ENCODE assay signal across 1 cellular context in the genomic region with DNA sequence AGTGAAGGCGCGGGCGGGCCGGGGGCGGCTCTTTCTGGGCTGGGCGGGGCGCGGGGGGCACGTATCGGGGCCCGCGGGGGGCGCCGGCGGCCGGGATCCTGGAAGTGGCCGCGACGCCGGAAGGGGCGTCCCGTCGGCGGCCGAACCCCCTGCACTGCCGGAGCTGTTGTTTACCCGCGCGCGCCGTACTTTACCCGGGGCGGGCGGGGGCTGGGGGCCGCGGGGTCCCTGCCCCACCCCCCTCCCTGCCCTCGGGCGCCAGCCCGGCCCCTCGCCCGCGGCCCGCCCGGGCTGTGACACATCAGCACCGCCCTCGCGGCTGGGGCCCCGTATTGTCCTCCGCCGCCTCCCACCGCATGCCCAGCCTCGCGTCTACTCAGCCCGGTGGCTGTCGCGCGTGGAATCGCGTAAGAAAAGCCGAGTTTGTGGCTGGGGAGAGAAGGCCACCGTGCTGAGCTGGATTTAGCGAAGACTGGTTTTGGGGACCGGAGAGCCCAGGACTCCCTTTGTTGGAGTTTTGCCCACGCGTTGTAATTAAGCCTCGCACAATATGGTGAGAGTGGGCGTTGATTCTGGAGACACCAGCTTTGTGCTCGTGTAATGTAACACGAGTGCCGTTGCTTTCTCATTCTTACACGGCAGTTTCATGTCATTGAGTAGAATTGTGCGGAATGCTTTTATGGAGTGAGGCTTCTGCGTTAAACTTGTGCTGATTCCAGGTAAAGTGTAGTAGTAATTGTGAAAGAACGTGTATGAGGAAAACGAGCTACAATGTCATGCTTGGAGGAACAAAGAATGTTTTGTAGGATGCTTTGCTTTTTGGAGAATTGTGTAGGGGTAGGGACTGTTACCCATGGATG.
A peak's percentile ranks its signal among the peaks of the same experiment; 100 is the strongest.
TF ChIP-seq lines count a peak whose summit lies in the region.

No MANE protein-coding gene starts in this region.

TF ChIP-seq in HepG2, 621 proteins besides CTCF, POLR2A, EP300 and RAD21 (continued from another document and continues in another):
- TF ChIP-seq, protein P1, sequence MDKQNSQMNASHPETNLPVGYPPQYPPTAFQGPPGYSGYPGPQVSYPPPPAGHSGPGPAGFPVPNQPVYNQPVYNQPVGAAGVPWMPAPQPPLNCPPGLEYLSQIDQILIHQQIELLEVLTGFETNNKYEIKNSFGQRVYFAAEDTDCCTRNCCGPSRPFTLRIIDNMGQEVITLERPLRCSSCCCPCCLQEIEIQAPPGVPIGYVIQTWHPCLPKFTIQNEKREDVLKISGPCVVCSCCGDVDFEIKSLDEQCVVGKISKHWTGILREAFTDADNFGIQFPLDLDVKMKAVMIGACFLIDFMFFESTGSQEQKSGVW (CRISPR knock-in tag; IDR thresholded peaks at IDR 0.05; ENCODE audit: borderline replicate concordance), result no peak
- TF ChIP-seq HNRNPLL (IDR thresholded peaks at IDR 0.05; ENCODE audit: low read depth, low read length, poor library complexity, severe bottlenecking), result peak; percentile 7
- no peak for TF ChIP-seq ZNF12 (CRISPR knock-in tag; IDR thresholded peaks at IDR 0.05)
- no peak for TF ChIP-seq KLF15 (CRISPR knock-in tag; IDR thresholded peaks at IDR 0.05; ENCODE audit: borderline replicate concordance)
- no peak for TF ChIP-seq MEIS2 (CRISPR knock-in tag; IDR thresholded peaks at IDR 0.05)
- TF ChIP-seq, protein P2, sequence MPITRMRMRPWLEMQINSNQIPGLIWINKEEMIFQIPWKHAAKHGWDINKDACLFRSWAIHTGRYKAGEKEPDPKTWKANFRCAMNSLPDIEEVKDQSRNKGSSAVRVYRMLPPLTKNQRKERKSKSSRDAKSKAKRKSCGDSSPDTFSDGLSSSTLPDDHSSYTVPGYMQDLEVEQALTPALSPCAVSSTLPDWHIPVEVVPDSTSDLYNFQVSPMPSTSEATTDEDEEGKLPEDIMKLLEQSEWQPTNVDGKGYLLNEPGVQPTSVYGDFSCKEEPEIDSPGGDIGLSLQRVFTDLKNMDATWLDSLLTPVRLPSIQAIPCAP (CRISPR knock-in tag; IDR thresholded peaks at IDR 0.05; ENCODE audit: low read depth), result no peak
- TF ChIP-seq, protein P3, sequence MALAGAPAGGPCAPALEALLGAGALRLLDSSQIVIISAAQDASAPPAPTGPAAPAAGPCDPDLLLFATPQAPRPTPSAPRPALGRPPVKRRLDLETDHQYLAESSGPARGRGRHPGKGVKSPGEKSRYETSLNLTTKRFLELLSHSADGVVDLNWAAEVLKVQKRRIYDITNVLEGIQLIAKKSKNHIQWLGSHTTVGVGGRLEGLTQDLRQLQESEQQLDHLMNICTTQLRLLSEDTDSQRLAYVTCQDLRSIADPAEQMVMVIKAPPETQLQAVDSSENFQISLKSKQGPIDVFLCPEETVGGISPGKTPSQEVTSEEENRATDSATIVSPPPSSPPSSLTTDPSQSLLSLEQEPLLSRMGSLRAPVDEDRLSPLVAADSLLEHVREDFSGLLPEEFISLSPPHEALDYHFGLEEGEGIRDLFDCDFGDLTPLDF (CRISPR knock-in tag; IDR thresholded peaks at IDR 0.05), result no peak
- TF ChIP-seq, protein P4, sequence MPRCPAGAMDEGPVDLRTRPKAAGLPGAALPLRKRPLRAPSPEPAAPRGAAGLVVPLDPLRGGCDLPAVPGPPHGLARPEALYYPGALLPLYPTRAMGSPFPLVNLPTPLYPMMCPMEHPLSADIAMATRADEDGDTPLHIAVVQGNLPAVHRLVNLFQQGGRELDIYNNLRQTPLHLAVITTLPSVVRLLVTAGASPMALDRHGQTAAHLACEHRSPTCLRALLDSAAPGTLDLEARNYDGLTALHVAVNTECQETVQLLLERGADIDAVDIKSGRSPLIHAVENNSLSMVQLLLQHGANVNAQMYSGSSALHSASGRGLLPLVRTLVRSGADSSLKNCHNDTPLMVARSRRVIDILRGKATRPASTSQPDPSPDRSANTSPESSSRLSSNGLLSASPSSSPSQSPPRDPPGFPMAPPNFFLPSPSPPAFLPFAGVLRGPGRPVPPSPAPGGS (CRISPR knock-in tag; IDR thresholded peaks at IDR 0.05), result 0 out of 2 replicates have a peak, but pooled peaks have one; percentile 10
- TF ChIP-seq, protein P5, sequence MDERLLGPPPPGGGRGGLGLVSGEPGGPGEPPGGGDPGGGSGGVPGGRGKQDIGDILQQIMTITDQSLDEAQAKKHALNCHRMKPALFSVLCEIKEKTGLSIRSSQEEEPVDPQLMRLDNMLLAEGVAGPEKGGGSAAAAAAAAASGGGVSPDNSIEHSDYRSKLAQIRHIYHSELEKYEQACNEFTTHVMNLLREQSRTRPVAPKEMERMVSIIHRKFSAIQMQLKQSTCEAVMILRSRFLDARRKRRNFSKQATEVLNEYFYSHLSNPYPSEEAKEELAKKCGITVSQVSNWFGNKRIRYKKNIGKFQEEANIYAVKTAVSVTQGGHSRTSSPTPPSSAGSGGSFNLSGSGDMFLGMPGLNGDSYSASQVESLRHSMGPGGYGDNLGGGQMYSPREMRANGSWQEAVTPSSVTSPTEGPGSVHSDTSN (CRISPR knock-in tag; IDR thresholded peaks at IDR 0.05), result no peak
- TF ChIP-seq, protein P6, sequence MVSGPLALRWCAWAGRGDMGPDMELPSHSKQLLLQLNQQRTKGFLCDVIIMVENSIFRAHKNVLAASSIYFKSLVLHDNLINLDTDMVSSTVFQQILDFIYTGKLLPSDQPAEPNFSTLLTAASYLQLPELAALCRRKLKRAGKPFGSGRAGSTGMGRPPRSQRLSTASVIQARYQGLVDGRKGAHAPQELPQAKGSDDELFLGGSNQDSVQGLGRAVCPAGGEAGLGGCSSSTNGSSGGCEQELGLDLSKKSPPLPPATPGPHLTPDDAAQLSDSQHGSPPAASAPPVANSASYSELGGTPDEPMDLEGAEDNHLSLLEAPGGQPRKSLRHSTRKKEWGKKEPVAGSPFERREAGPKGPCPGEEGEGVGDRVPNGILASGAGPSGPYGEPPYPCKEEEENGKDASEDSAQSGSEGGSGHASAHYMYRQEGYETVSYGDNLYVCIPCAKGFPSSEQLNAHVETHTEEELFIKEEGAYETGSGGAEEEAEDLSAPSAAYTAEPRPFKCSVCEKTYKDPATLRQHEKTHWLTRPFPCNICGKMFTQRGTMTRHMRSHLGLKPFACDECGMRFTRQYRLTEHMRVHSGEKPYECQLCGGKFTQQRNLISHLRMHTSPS (CRISPR knock-in tag; IDR thresholded peaks at IDR 0.05; ENCODE audit: low read depth), result no peak
- TF ChIP-seq ETV5 (CRISPR knock-in tag; IDR thresholded peaks at IDR 0.05; ENCODE audit: borderline replicate concordance), result peak; percentile 13; the same call in 1 of the 2 replicates
- TF ChIP-seq HNRNPL (IDR thresholded peaks at IDR 0.05; ENCODE audit: low read depth, low read length), result no peak
- TF ChIP-seq ATRX (CRISPR knock-in tag; IDR thresholded peaks at IDR 0.05; ENCODE audit: borderline replicate concordance), result no peak
- TF ChIP-seq, protein P7, sequence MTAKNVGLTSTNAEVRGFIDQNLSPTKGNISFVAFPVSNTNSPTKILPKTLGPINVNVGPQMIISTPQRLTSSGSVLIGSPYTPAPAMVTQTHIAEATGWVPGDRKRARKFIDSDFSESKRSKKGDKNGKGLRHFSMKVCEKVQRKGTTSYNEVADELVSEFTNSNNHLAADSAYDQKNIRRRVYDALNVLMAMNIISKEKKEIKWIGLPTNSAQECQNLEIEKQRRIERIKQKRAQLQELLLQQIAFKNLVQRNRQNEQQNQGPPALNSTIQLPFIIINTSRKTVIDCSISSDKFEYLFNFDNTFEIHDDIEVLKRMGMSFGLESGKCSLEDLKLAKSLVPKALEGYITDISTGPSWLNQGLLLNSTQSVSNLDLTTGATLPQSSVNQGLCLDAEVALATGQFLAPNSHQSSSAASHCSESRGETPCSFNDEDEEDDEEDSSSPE (CRISPR knock-in tag; IDR thresholded peaks at IDR 0.05), result peak; percentile 13; the same call in 1 of the 2 replicates
- TF ChIP-seq ZNF20 (CRISPR knock-in tag; IDR thresholded peaks at IDR 0.05), result no peak
- TF ChIP-seq KLF16 (CRISPR knock-in tag; IDR thresholded peaks at IDR 0.05), result peak in 1 of 2 experiments; percentile 46; a peak in 1 of 4 replicates
- peak; percentile 58; the same call in 1 of the 2 replicates for TF ChIP-seq CC2D1A (CRISPR knock-in tag; IDR thresholded peaks at IDR 0.05)
- 0 out of 2 replicates have a peak, but pooled peaks have one; percentile 27 for TF ChIP-seq ZNF713 (CRISPR knock-in tag; IDR thresholded peaks at IDR 0.05)
- TF ChIP-seq ZNF251 (CRISPR knock-in tag; IDR thresholded peaks at IDR 0.05), result no peak
- no peak for TF ChIP-seq ZNF441 (CRISPR knock-in tag; IDR thresholded peaks at IDR 0.05; ENCODE audit: borderline replicate concordance)
- TF ChIP-seq, protein P8, sequence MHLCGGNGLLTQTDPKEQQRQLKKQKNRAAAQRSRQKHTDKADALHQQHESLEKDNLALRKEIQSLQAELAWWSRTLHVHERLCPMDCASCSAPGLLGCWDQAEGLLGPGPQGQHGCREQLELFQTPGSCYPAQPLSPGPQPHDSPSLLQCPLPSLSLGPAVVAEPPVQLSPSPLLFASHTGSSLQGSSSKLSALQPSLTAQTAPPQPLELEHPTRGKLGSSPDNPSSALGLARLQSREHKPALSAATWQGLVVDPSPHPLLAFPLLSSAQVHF (CRISPR knock-in tag; IDR thresholded peaks at IDR 0.05), result peak; percentile 58; the same call in 1 of the 2 replicates
- peak; percentile 40; the same call in 1 of the 2 replicates for TF ChIP-seq REPIN1 (CRISPR knock-in tag; IDR thresholded peaks at IDR 0.05; ENCODE audit: borderline replicate concordance, low read depth)
- no peak for TF ChIP-seq NPAS2 (CRISPR knock-in tag; IDR thresholded peaks at IDR 0.05; ENCODE audit: borderline replicate concordance)
- TF ChIP-seq ZNF724P (CRISPR knock-in tag; IDR thresholded peaks at IDR 0.05; ENCODE audit: borderline replicate concordance), result peak; percentile 66; the same call in 1 of the 2 replicates
- TF ChIP-seq, protein P9, sequence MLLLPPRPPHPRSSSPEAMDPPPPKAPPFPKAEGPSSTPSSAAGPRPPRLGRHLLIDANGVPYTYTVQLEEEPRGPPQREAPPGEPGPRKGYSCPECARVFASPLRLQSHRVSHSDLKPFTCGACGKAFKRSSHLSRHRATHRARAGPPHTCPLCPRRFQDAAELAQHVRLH (CRISPR knock-in tag; IDR thresholded peaks at IDR 0.05; ENCODE audit: borderline replicate concordance, low read depth), result peak; percentile 42; the same call in 1 of the 2 replicates
- no peak for TF ChIP-seq SIN3B (IDR thresholded peaks at IDR 0.05; ENCODE audit: low read length)
- no peak for TF ChIP-seq ZNF143 (CRISPR knock-in tag; IDR thresholded peaks at IDR 0.05)
- TF ChIP-seq, protein P10, sequence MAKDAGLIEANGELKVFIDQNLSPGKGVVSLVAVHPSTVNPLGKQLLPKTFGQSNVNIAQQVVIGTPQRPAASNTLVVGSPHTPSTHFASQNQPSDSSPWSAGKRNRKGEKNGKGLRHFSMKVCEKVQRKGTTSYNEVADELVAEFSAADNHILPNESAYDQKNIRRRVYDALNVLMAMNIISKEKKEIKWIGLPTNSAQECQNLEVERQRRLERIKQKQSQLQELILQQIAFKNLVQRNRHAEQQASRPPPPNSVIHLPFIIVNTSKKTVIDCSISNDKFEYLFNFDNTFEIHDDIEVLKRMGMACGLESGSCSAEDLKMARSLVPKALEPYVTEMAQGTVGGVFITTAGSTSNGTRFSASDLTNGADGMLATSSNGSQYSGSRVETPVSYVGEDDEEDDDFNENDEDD (CRISPR knock-in tag; IDR thresholded peaks at IDR 0.05; ENCODE audit: borderline replicate concordance), result peak; percentile 74; the same call in 1 of the 2 replicates
- no peak for TF ChIP-seq PRPF4 (IDR thresholded peaks at IDR 0.05; ENCODE audit: low read depth, low read length, poor library complexity, severe bottlenecking)
- no peak for TF ChIP-seq PHF20 (CRISPR knock-in tag; IDR thresholded peaks at IDR 0.05)
- peak; percentile 51 for TF ChIP-seq GATAD1 (CRISPR knock-in tag; IDR thresholded peaks at IDR 0.05)
- TF ChIP-seq, protein P11, sequence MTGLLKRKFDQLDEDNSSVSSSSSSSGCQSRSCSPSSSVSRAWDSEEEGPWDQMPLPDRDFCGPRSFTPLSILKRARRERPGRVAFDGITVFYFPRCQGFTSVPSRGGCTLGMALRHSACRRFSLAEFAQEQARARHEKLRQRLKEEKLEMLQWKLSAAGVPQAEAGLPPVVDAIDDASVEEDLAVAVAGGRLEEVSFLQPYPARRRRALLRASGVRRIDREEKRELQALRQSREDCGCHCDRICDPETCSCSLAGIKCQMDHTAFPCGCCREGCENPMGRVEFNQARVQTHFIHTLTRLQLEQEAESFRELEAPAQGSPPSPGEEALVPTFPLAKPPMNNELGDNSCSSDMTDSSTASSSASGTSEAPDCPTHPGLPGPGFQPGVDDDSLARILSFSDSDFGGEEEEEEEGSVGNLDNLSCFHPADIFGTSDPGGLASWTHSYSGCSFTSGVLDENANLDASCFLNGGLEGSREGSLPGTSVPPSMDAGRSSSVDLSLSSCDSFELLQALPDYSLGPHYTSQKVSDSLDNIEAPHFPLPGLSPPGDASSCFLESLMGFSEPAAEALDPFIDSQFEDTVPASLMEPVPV (CRISPR knock-in tag; IDR thresholded peaks at IDR 0.05), result no peak; the same call in 1 of the 2 replicates
- 0 out of 2 replicates have a peak, but pooled peaks have one; percentile 65 for TF ChIP-seq ZNF274 (CRISPR knock-in tag; IDR thresholded peaks at IDR 0.05)
- TF ChIP-seq ZNF780A (CRISPR knock-in tag; IDR thresholded peaks at IDR 0.05), result no peak
- TF ChIP-seq, protein P12, sequence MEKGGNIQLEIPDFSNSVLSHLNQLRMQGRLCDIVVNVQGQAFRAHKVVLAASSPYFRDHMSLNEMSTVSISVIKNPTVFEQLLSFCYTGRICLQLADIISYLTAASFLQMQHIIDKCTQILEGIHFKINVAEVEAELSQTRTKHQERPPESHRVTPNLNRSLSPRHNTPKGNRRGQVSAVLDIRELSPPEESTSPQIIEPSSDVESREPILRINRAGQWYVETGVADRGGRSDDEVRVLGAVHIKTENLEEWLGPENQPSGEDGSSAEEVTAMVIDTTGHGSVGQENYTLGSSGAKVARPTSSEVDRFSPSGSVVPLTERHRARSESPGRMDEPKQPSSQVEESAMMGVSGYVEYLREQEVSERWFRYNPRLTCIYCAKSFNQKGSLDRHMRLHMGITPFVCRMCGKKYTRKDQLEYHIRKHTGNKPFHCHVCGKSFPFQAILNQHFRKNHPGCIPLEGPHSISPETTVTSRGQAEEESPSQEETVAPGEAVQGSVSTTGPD (CRISPR knock-in tag; IDR thresholded peaks at IDR 0.05), result no peak
- no peak for TF ChIP-seq ZSCAN29 (CRISPR knock-in tag; conservative IDR thresholded peaks at IDR 0.05)
- TF ChIP-seq HDAC1 (CRISPR knock-in tag; IDR thresholded peaks at IDR 0.05), result peak; percentile 83
- TF ChIP-seq YY1 (IDR thresholded peaks at IDR 0.05; ENCODE audit: insufficient read depth, insufficient replicate concordance, low read depth, low read length), result no peak
- TF ChIP-seq, protein P13, sequence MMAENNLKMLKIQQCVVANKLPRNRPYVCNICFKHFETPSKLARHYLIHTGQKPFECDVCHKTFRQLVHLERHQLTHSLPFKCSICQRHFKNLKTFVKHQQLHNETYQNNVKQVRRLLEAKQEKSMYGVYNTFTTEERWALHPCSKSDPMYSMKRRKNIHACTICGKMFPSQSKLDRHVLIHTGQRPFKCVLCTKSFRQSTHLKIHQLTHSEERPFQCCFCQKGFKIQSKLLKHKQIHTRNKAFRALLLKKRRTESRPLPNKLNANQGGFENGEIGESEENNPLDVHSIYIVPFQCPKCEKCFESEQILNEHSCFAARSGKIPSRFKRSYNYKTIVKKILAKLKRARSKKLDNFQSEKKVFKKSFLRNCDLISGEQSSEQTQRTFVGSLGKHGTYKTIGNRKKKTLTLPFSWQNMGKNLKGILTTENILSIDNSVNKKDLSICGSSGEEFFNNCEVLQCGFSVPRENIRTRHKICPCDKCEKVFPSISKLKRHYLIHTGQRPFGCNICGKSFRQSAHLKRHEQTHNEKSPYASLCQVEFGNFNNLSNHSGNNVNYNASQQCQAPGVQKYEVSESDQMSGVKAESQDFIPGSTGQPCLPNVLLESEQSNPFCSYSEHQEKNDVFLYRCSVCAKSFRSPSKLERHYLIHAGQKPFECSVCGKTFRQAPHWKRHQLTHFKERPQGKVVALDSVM (CRISPR knock-in tag; IDR thresholded peaks at IDR 0.05), result peak; percentile 30; the same call in 1 of the 2 replicates
